ENCODE assay signal across 18 cellular contexts in genomic region chr14:71486274-71486673, GRCh38.
DNase-seq lines count a peak whose midpoint lies in the region; ATAC-seq, FAIRE-seq and TF ChIP-seq lines count a peak whose summit lies in the region.
"Had no signal": no experiment of that assay in that cellular context is flagged by ENCODE, and none has a peak within 500 bp of the region (broad histone marks: within the 10 kb centered on the region; RNA-seq: fewer than 3 reads in every experiment).

No MANE protein-coding gene starts in this region.

- H2BK120ac ChIP-seq in trophoblast cell (ENCODE audit: insufficient read depth, low read length, poor library complexity), result no peak overlapping the region

- H3K9ac ChIP-seq in trophoblast cell (ENCODE audit: low read length), result no peak overlapping the region

- H3K79me2 ChIP-seq in trophoblast cell (ENCODE audit: control insufficient read depth, insufficient read depth, low read length, poor library complexity), result peaks cover 2% of the 10 kb centered on the region

- WGBS in right cardiac atrium, result 52% methylated on average over 2 of the region's 2 CpGs
- WGBS in trophoblast cell (ENCODE audit: extremely low coverage, insufficient coverage, insufficient read length), result no CpG with 5 or more reads among the region's 2 CpGs
- WGBS in aorta, 2 donors, result 10 to 13% methylated on average over 2 of the region's 2 CpGs

- H2BK12ac ChIP-seq in trophoblast cell (ENCODE audit: low read length), result no peak overlapping the region

- H2BK5ac ChIP-seq in trophoblast cell (ENCODE audit: low read depth, low read length, poor library complexity), result peak overlapping the region; percentile 37

- TF ChIP-seq POLR2A in erythroblast (IDR thresholded peaks at IDR 0.05; ENCODE audit: low read length), result no peak

- no peak overlapping the region for H3K18ac ChIP-seq in trophoblast cell (ENCODE audit: low read length)

- H3K27ac ChIP-seq in right cardiac atrium (ENCODE audit: low read length) (no peak overlapping the region), right atrium auricular region (no peak overlapping the region), trophoblast cell (ENCODE audit: low read depth, low read length) (no peak overlapping the region), aorta (ENCODE audit: low read depth in 1 of 2, low read length in 2 of 2) (no peak overlapping the region), caudate nucleus (ENCODE audit: low read depth, low read length) (no peak overlapping the region)
- H3K27ac ChIP-seq: RWPE1 had no signal

- H3K27me3 ChIP-seq in right cardiac atrium (ENCODE audit: control insufficient read depth, insufficient read depth) (no peaks in the 10 kb centered on the region), right atrium auricular region (no peaks in the 10 kb centered on the region), trophoblast cell (ENCODE audit: insufficient read depth, low read length) (no peaks in the 10 kb centered on the region), aorta (ENCODE audit: control insufficient read depth in 1 of 2, insufficient read depth in 2 of 2, low read length in 1 of 2) (no peaks in the 10 kb centered on the region)

- peak; percentile 55 to 67 for ATAC-seq in right cardiac atrium
- ATAC-seq in aorta (ENCODE audit: low FRiP score), result peak; percentile 65
- no peak for ATAC-seq in HG03520 (IDR thresholded peaks at IDR 0.05; ENCODE audit: unreplicated experiment)

- H3K4me1 ChIP-seq in right cardiac atrium (ENCODE audit: control insufficient read depth, insufficient read depth, low read length), result peaks cover 4% of the 10 kb centered on the region
- H3K4me1 ChIP-seq in right atrium auricular region, result no peaks in the 10 kb centered on the region
- H3K4me1 ChIP-seq in trophoblast cell (ENCODE audit: control insufficient read depth in 1 of 2, insufficient read depth in 2 of 2, low read length in 2 of 2), result peaks cover 0 to 2% of the 10 kb centered on the region in 2 experiments
- peaks cover 3 to 9% of the 10 kb centered on the region in 2 donors for H3K4me1 ChIP-seq in aorta (ENCODE audit: control insufficient read depth in 1 of 2, insufficient read depth in 2 of 2, low read length in 2 of 2)

- H3K4me2 ChIP-seq in trophoblast cell (ENCODE audit: low read length), result no peak overlapping the region

- no peak overlapping the region for H4K91ac ChIP-seq in trophoblast cell (ENCODE audit: low read depth, low read length)

- no peak overlapping the region for H4K8ac ChIP-seq in trophoblast cell (ENCODE audit: low read depth, low read length)

- no peak overlapping the region for H4K12ac ChIP-seq in trophoblast cell (ENCODE audit: low read depth, low read length)

- intact Hi-C loops in right cardiac atrium (cut with DNase I) (no loop called here), aorta (cut with DNase I) (loop anchor here (5.0 to 10.0 kb wide), 2 partner anchors 39 to 99 kb away; no protein-coding TSS in a partner anchor)

- no peak overlapping the region for H3K4me3 ChIP-seq in right cardiac atrium (ENCODE audit: low read length)
- H3K4me3 ChIP-seq in right atrium auricular region, result no peak overlapping the region
- H3K4me3 ChIP-seq in trophoblast cell (ENCODE audit: low read depth, low read length), result no peak overlapping the region
- no peak overlapping the region for H3K4me3 ChIP-seq in aorta (ENCODE audit: low read length in 2 of 2)

- no peak overlapping the region for H3K23ac ChIP-seq in trophoblast cell (ENCODE audit: low read length)

- DNase-seq in right cardiac atrium (no peak), right atrium auricular region (ENCODE audit: low spot score) (no peak), erythroblast (lab: John Stamatoyannopoulos, UW) (peak; percentile 11 to 31), trophoblast cell (no peak), aorta (no peak), frontal cortex (ENCODE audit: low spot score in 2 of 2) (no peak), caudate nucleus (lab: John Stamatoyannopoulos, UW) (no peak)
- DNase-seq: 8988T; C1 segment of cervical spinal cord; H7; IMR-90; NCI-H1417; NCI-H2029 treated with DMSO at 0.1 percent for 48 hours; NCI-H345; NCI-H526 treated with DMSO at 0.1 percent for 48 hours; NK-92 treated with Interleukin-12 subunit alpha and Interleukin-12 subunit beta, amount 100 ng/mL, for 24 hours had no signal

- no peak for TF ChIP-seq CTCF in right atrium auricular region (IDR thresholded peaks at IDR 0.05)

- H3K79me1 ChIP-seq in trophoblast cell (ENCODE audit: low read length), result no peaks in the 10 kb centered on the region

- H2AFZ ChIP-seq in trophoblast cell (ENCODE audit: insufficient read depth, low read length, poor library complexity), result no peak overlapping the region

- H3K9me3 ChIP-seq in right cardiac atrium (ENCODE audit: control insufficient read depth, low read length), result no peaks in the 10 kb centered on the region
- no peaks in the 10 kb centered on the region for H3K9me3 ChIP-seq in right atrium auricular region
- no peaks in the 10 kb centered on the region for H3K9me3 ChIP-seq in trophoblast cell (ENCODE audit: insufficient read depth, low read depth, low read length)
- H3K9me3 ChIP-seq in aorta (ENCODE audit: control insufficient read depth, low read length), result no peaks in the 10 kb centered on the region

- FAIRE-seq in frontal cortex (lab: Jason Lieb, UNC), result no peak

- no peaks in the 10 kb centered on the region for H3K36me3 ChIP-seq in right atrium auricular region
- no peaks in the 10 kb centered on the region for H3K36me3 ChIP-seq in trophoblast cell (ENCODE audit: control insufficient read depth in 1 of 2, insufficient read depth in 2 of 2, low read length in 2 of 2)
- H3K36me3 ChIP-seq in aorta (ENCODE audit: control insufficient read depth in 1 of 2, insufficient read depth in 2 of 2, low read length in 1 of 2), result no peaks in the 10 kb centered on the region

- H2AK5ac ChIP-seq in trophoblast cell (ENCODE audit: low read length), result no peak overlapping the region

- no peak overlapping the region for H3K14ac ChIP-seq in trophoblast cell (ENCODE audit: low read length)

- H3K4ac ChIP-seq in trophoblast cell (ENCODE audit: low read depth, low read length), result no peak overlapping the region

Comparison
In these comparisons a context has a peak if more than half of its experiments do, and no peak if none do; other contexts are left out.
1. DNase-seq: peak in erythroblast (2 of 2); none in right cardiac atrium (0 of 3), right atrium auricular region (single experiment), trophoblast cell (0 of 2), aorta (0 of 2), frontal cortex (0 of 2) and caudate nucleus (0 of 61).
2. intact Hi-C loops: an anchor here in aorta (5.0 to 10.0 kb wide); none called in right cardiac atrium.